In the genomic region with DNA sequence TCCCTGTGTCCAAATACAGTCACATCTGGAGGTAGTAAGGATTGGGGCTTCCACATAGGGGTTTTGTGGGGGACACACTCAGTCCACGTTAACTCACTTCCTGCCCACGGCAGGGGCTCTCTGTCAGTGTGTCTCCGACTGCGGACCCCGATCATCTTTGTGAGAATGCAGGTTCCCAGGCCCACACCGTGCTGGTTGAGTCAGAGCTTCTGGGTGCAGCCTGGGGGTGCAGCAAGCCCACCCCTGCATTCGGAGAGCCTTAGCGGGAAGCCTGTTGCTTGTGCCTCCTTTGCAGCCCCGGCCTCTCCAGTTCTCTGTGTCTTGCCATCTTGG, we compare ENCODE assay signal across 10 cellular contexts. TPM values are rescaled to one million over a fixed set of nuclear protein-coding genes. Genes with fewer than 3 reads are reported as not detected.
DNase-seq lines count a peak whose midpoint lies in the region; ATAC-seq and TF ChIP-seq lines count a peak whose summit lies in the region.
"Had no signal": no experiment of that assay in that cellular context is flagged by ENCODE, and none has a peak within 500 bp of the region (broad histone marks: within the 10 kb centered on the region; RNA-seq: fewer than 3 reads in every experiment).

No MANE protein-coding gene starts in this region.

- no peak for TF ChIP-seq EP300 in esophagus muscularis mucosa (IDR thresholded peaks at IDR 0.05)

- H2AFZ ChIP-seq in GM23248 = peak overlapping the region; percentile 28
- H2AFZ ChIP-seq: parathyroid adenoma had no signal

- TF ChIP-seq CTCF in Panc1 (IDR thresholded peaks at IDR 0.05) (no peak), esophagus muscularis mucosa (IDR thresholded peaks at IDR 0.05) (no peak)

- H3K4me3 ChIP-seq in GM23248 (peak overlapping the region; percentile 34), Panc1 (ENCODE audit: low read depth in 2 of 2, low read length in 2 of 2) (peak overlapping the region; percentile 27 to 51), esophagus muscularis mucosa (peak overlapping the region; percentile 17 to 42 (median 24)), skeletal muscle tissue (ENCODE audit: low read length in 3 of 3) (peak overlapping the region in 2 of 3 donors; percentile 49 to 54)
- H3K4me3 ChIP-seq: body of pancreas had no signal

- H3F3A ChIP-seq in GM23248 (ENCODE audit: insufficient read depth) = 0 out of 2 replicates have a peak, but pooled peaks cover 5% of the 10 kb centered on the region

- in situ Hi-C loops in GM23248 (cut with MboI) = no loop called here
- in situ Hi-C loops in Panc1 (cut with HindIII; ENCODE audit: low pct_unique_long_range_greater_than_20kb, low sequenced_read_pairs) = no loop called here

- ATAC-seq in Panc1 = no peak
- ATAC-seq: body of pancreas had no signal

- 61 to 62% methylated on average over 9 of the region's 9 CpGs for WGBS in GM23248 (ENCODE audit: low coverage in 1 of 2, low lambda C conversion rate in 2 of 2, missing lambda C conversion rate in 2 of 2), 2 experiments
- WGBS in esophagus muscularis mucosa = 79% methylated on average over 4 of the region's 9 CpGs

- H3K9me2 ChIP-seq in GM23248 (ENCODE audit: insufficient read depth) = no peaks in the 10 kb centered on the region

- H3K79me2 ChIP-seq in GM23248 (ENCODE audit: insufficient read depth) = peaks cover 59% of the 10 kb centered on the region

- H4K20me1 ChIP-seq in GM23248 (ENCODE audit: insufficient read depth) = no peaks in the 10 kb centered on the region

- CTCF ChIA-PET in Panc1 (lab: Charles Lee) = no interaction called here

- H3K27ac ChIP-seq in GM23248 (peak overlapping the region; percentile 75), Panc1 (ENCODE audit: low read length) (peak overlapping the region; percentile 99), esophagus muscularis mucosa (replicated peaks in 1 of 4) (peak overlapping the region in 2 of 4 donors; percentile 28 to 48), skeletal muscle tissue (ENCODE audit: low read depth, low read length) (no peak overlapping the region)
- H3K27ac ChIP-seq: parathyroid adenoma had no signal

- peak overlapping the region; percentile 64 for H3K9ac ChIP-seq in GM23248
- H3K9ac ChIP-seq in skeletal muscle tissue (ENCODE audit: low read depth in 1 of 3, low read length in 3 of 3) = peak overlapping the region in 1 of 3 donors; percentile 33
- H3K9ac ChIP-seq: parathyroid adenoma had no signal

- H3K4me1 ChIP-seq in GM23248 (ENCODE audit: insufficient read depth) (peaks cover 16% of the 10 kb centered on the region), Panc1 (ENCODE audit: control insufficient read depth, insufficient read depth, low read length) (peaks cover 87% of the 10 kb centered on the region), esophagus muscularis mucosa (peaks cover 42 to 61% (median 58%) of the 10 kb centered on the region in 4 donors), skeletal muscle tissue (ENCODE audit: control insufficient read depth in 3 of 3, insufficient read depth in 3 of 3, low read length in 3 of 3) (peaks cover 27 to 42% (median 41%) of the 10 kb centered on the region in 3 donors)
- H3K4me1 ChIP-seq: parathyroid adenoma had no signal

- TF ChIP-seq POLR2A in esophagus muscularis mucosa (IDR thresholded peaks at IDR 0.05; ENCODE audit: low read depth) = no peak

- H3K27me3 ChIP-seq in GM23248 (replicated peaks; ENCODE audit: insufficient read depth) (no peaks in the 10 kb centered on the region), Panc1 (ENCODE audit: control insufficient read depth, insufficient read depth, low read length) (no peaks in the 10 kb centered on the region), esophagus muscularis mucosa (no peaks in the 10 kb centered on the region), skeletal muscle tissue (ENCODE audit: control insufficient read depth in 3 of 3, insufficient read depth in 3 of 3, low read length in 3 of 3) (no peaks in the 10 kb centered on the region)
- H3K27me3 ChIP-seq: body of pancreas had no signal

- DNase-seq in GM23248 (no peak), Panc1 (ENCODE audit: low read depth, low spot score) (no peak), esophagus muscularis mucosa (ENCODE audit: extremely low spot score) (no peak), SHP77 (lab: John Stamatoyannopoulos, UW) (no peak), NCI-H82 (lab: John Stamatoyannopoulos, UW) (no peak), CD1c-positive myeloid dendritic cell (ENCODE audit: extremely low spot score) (no peak)
- DNase-seq: NCI-H2227 treated with DMSO at 0.1 percent for 48 hours had no signal

- H3K36me3 ChIP-seq in GM23248 (ENCODE audit: low read depth) (no peaks in the 10 kb centered on the region), Panc1 (ENCODE audit: control insufficient read depth, insufficient read depth, low read length) (no peaks in the 10 kb centered on the region; the same call in 1 of the 2 replicates), esophagus muscularis mucosa (peaks cover 0 to 5% (median 0%) of the 10 kb centered on the region in 4 donors), skeletal muscle tissue (ENCODE audit: control insufficient read depth in 3 of 3, insufficient read depth in 3 of 3, low read length in 3 of 3) (peaks cover 0 to 3% (median 3%) of the 10 kb centered on the region in 3 donors)

- H3K9me3 ChIP-seq in GM23248 (ENCODE audit: low read depth) = no peaks in the 10 kb centered on the region
- H3K9me3 ChIP-seq in Panc1 (ENCODE audit: control insufficient read depth, insufficient read depth, low read depth, low read length) = peaks cover 6% of the 10 kb centered on the region; the same call in 1 of the 2 replicates
- H3K9me3 ChIP-seq in esophagus muscularis mucosa = peaks cover 0 to 11% (median 0%) of the 10 kb centered on the region in 4 donors
- H3K9me3 ChIP-seq in skeletal muscle tissue (ENCODE audit: control insufficient read depth in 3 of 3, low read length in 3 of 3) = peaks cover 0 to 5% (median 1%) of the 10 kb centered on the region in 3 donors

- BruUV-seq in Panc1 (replicated peaks; lab: Mats Ljungman, UMichigan) = no TSS peak

- peak overlapping the region; percentile 65 for H3K4me2 ChIP-seq in GM23248 (ENCODE audit: unreplicated experiment)

- POLR2A ChIA-PET in Panc1 (lab: Charles Lee) = no interaction called here

- intact Hi-C loops in Panc1 (cut with micrococcal nuclease; ENCODE audit: unreplicated experiment) (no loop called here), esophagus muscularis mucosa (cut with DNase I) (no loop called here)

RNA-seq across cellular contexts. Expression of a gene that starts 28.0 kb away (rescaled TPM):
- 36.5 and 65.4 TPM in 2 replicates for total RNA-seq in GM23248 (2014; rRNA removed; shearing (Covaris generic))
- 58.9 and 59.6 TPM in 2 replicates for polyA plus RNA-seq in GM23248 (2016; fragmentation: Nextera tagmentation; extraction: Ambion mirVana)
- total RNA-seq in Panc1 (2021; ENCODE audit: unreplicated experiment) (234 TPM), esophagus muscularis mucosa (10 to 100 TPM; 34.5 to 54.2 (median 41.3) TPM), skeletal muscle tissue (15.1 TPM)
- 556 TPM for polyA plus RNA-seq in Panc1 (2012; ENCODE audit: insufficient read length)
